In genomic region chr5:112551437-112552018, GRCh38 we compare ENCODE assay signal across 8 cellular contexts.
DNase-seq lines count a peak whose midpoint lies in the region; ATAC-seq and TF ChIP-seq lines count a peak whose summit lies in the region.

No MANE protein-coding gene starts in this region.

- no peak overlapping the region for H3K9ac ChIP-seq in SU-DHL-6 (ENCODE audit: low read length)

- H3K4me3 Mint-ChIP-seq in effector memory CD8-positive, alpha-beta T cell, result no peak overlapping the region
- H3K4me3 Mint-ChIP-seq in mesothelial cell of epicardium, result no peak overlapping the region

- H3K4me3 ChIP-seq in SU-DHL-6 (ENCODE audit: insufficient read depth, low read length, poor library complexity, severe bottlenecking), result no peak overlapping the region

- no peak overlapping the region for H3K4me2 ChIP-seq in SU-DHL-6 (ENCODE audit: low read depth, low read length, poor library complexity, severe bottlenecking)

- H3K36me3 Mint-ChIP-seq in effector memory CD8-positive, alpha-beta T cell (ENCODE audit: insufficient read depth), result no peaks in the 10 kb centered on the region
- no peaks in the 10 kb centered on the region for H3K36me3 Mint-ChIP-seq in mesothelial cell of epicardium

- no peaks in the 10 kb centered on the region for H3K9me3 ChIP-seq in SU-DHL-6 (ENCODE audit: insufficient read depth, low read length)

- no peaks in the 10 kb centered on the region for H3K79me2 ChIP-seq in SU-DHL-6 (ENCODE audit: insufficient read depth, low read length)

- no peaks in the 10 kb centered on the region for H3K9me3 Mint-ChIP-seq in effector memory CD8-positive, alpha-beta T cell
- H3K9me3 Mint-ChIP-seq in mesothelial cell of epicardium, result no peaks in the 10 kb centered on the region

- DNase-seq in COLO829 (ENCODE audit: low spot score) (peak; percentile 34), NCI-H1092 treated with DMSO at 0.1 percent for 48 hours (lab: John Stamatoyannopoulos, UW) (peak; percentile 50), mesothelial cell of epicardium (ENCODE audit: low spot score in 2 of 2, unreplicated experiment in 2 of 2) (no peak), middle frontal gyrus (ENCODE audit: extremely low spot score, low spot score) (no peak)
- peak; percentile 25 to 35 (median 28) for DNase-seq in effector memory CD8-positive, alpha-beta T cell

- no peaks in the 10 kb centered on the region for H3K36me3 ChIP-seq in SU-DHL-6 (ENCODE audit: low read length)

- peaks cover 0 to 5% of the 10 kb centered on the region in 2 donors for H3K27me3 Mint-ChIP-seq in effector memory CD8-positive, alpha-beta T cell
- H3K27me3 Mint-ChIP-seq in mesothelial cell of epicardium (ENCODE audit: low read depth), result no peaks in the 10 kb centered on the region

- H3F3A ChIP-seq in SU-DHL-6 (ENCODE audit: insufficient read depth), result no peaks in the 10 kb centered on the region

- no peaks in the 10 kb centered on the region for H3K27me3 ChIP-seq in SU-DHL-6 (ENCODE audit: low read length)

- no peak overlapping the region for H3K27ac ChIP-seq in SU-DHL-6 (ENCODE audit: low read depth, low read length)

- H3K4me1 Mint-ChIP-seq in effector memory CD8-positive, alpha-beta T cell (ENCODE audit: low read depth in 2 of 2), result peaks cover 2 to 10% of the 10 kb centered on the region in 2 donors
- peaks cover 24% of the 10 kb centered on the region for H3K4me1 Mint-ChIP-seq in mesothelial cell of epicardium

- no peak overlapping the region for H3K27ac Mint-ChIP-seq in effector memory CD8-positive, alpha-beta T cell
- H3K27ac Mint-ChIP-seq in mesothelial cell of epicardium, result no peak overlapping the region

- peak overlapping the region; percentile 64 for H2AFZ ChIP-seq in SU-DHL-6 (ENCODE audit: low read depth, low read length, severe bottlenecking)

- peak; percentile 71 for TF ChIP-seq CTCF in SU-DHL-6 (IDR thresholded peaks at IDR 0.05; ENCODE audit: insufficient read depth, low read length, poor library complexity, severe bottlenecking)
- peak; percentile 73 for TF ChIP-seq CTCF in mesothelial cell of epicardium (IDR thresholded peaks at IDR 0.05; ENCODE audit: unreplicated experiment)

- ATAC-seq in GM18868 (IDR thresholded peaks at IDR 0.05; ENCODE audit: unreplicated experiment), result peak; percentile 69
- peak; percentile 64 for ATAC-seq in effector memory CD8-positive, alpha-beta T cell (replicated peaks)
- ATAC-seq in GM21381 (IDR thresholded peaks at IDR 0.05; ENCODE audit: unreplicated experiment), result no peak

- no peaks in the 10 kb centered on the region for H4K20me1 ChIP-seq in SU-DHL-6 (ENCODE audit: low read depth, low read length)

- H3K9me2 ChIP-seq in SU-DHL-6 (replicated peaks; ENCODE audit: insufficient read depth, low read length), result no peaks in the 10 kb centered on the region

Comparison
In these comparisons a context has a peak if more than half of its experiments do, and no peak if none do; other contexts are left out.
1. DNase-seq: peak in COLO829 (single experiment), NCI-H1092 treated with DMSO at 0.1 percent for 48 hours (single experiment) and effector memory CD8-positive, alpha-beta T cell (3 of 3); none in mesothelial cell of epicardium (0 of 2) and middle frontal gyrus (single experiment).